ENCODE assay signal across 8 cellular contexts in genomic region chr6:15491255-15491985, GRCh38.
DNase-seq lines count a peak whose midpoint lies in the region; ATAC-seq and TF ChIP-seq lines count a peak whose summit lies in the region.

No MANE protein-coding gene starts in this region.

- H3K4me1 Mint-ChIP-seq in Caco-2 (ENCODE audit: low read depth, unreplicated experiment): no peaks in the 10 kb centered on the region

- intact Hi-C loops in Caco-2 (cut with micrococcal nuclease; ENCODE audit: unreplicated experiment): loop anchor here (1.0 to 2.0 kb wide), 2 partner anchors 131 to 1362 kb away; no protein-coding TSS in a partner anchor
- intact Hi-C loops in testis (cut with DNase I; ENCODE audit: low total_unique reads): no loop called here

- H3K4me3 ChIP-seq in Caco-2 (ENCODE audit: low read depth, low read length): no peak overlapping the region
- no peak overlapping the region for H3K4me3 ChIP-seq in fibroblast of villous mesenchyme (ENCODE audit: low read depth, low read length)
- no peak overlapping the region for H3K4me3 ChIP-seq in testis

- H3K27me3 ChIP-seq in Caco-2 (replicated peaks; ENCODE audit: control insufficient read depth, insufficient read depth, low read length) (no peaks in the 10 kb centered on the region), testis (no peaks in the 10 kb centered on the region)

- CTCF ChIA-PET in Caco-2 (lab: Charles Lee) (no interaction called here), RWPE1 (lab: Yijun Ruan, JAX) (interaction anchor here (0.6 to 0.7 kb wide), 4 partner anchors 9 to 1352 kb away, joined by 3 to 6 read pairs (median 3); no protein-coding TSS in a partner anchor)

- H3K4me1 ChIP-seq in Caco-2: no peaks in the 10 kb centered on the region
- H3K4me1 ChIP-seq in testis: peaks cover 20% of the 10 kb centered on the region

- H3K9me3 ChIP-seq in Caco-2: no peaks in the 10 kb centered on the region
- no peaks in the 10 kb centered on the region for H3K9me3 ChIP-seq in testis

- 22 to 39% methylated on average over 9 of the region's 9 CpGs for WGBS in testis, 2 donors

- H3K27me3 Mint-ChIP-seq in Caco-2 (ENCODE audit: insufficient read depth, unreplicated experiment): no peaks in the 10 kb centered on the region

- no peaks in the 10 kb centered on the region for H3K9me3 Mint-ChIP-seq in Caco-2 (ENCODE audit: unreplicated experiment)

- H3K36me3 Mint-ChIP-seq in Caco-2 (ENCODE audit: insufficient read depth, unreplicated experiment): peaks cover 12% of the 10 kb centered on the region

- H3K36me3 ChIP-seq in Caco-2 (ENCODE audit: control insufficient read depth, insufficient read depth, low read length) (no peaks in the 10 kb centered on the region), testis (ENCODE audit: low read depth, missing control alignments) (no peaks in the 10 kb centered on the region)

- peak; percentile 83 to 90 for TF ChIP-seq CTCF in Caco-2 (IDR thresholded peaks at IDR 0.05; ENCODE audit: insufficient read depth in 1 of 2, low read depth in 1 of 2, low read length in 1 of 2, severe bottlenecking in 1 of 2, unreplicated experiment in 1 of 2)
- TF ChIP-seq CTCF in RWPE1 (conservative IDR thresholded peaks at IDR 0.05; ENCODE audit: low read depth): peak; percentile 92
- peak; percentile 99 for TF ChIP-seq CTCF in fibroblast of villous mesenchyme (IDR thresholded peaks at IDR 0.05; ENCODE audit: insufficient read depth, low read depth, low read length)
- peak in 1 of 3 donors; percentile 85 for TF ChIP-seq CTCF in omental fat pad (IDR thresholded peaks at IDR 0.05)
- TF ChIP-seq CTCF in testis (IDR thresholded peaks at IDR 0.05): peak; percentile 83 to 93 (median 92)

- BruUV-seq in Caco-2 (replicated peaks; lab: Mats Ljungman, UMichigan): no TSS peak

- no peak overlapping the region for H3K4me3 Mint-ChIP-seq in Caco-2 (ENCODE audit: unreplicated experiment)

- H3K27ac ChIP-seq in RWPE1: no peak overlapping the region
- H3K27ac ChIP-seq in testis: peak overlapping the region; percentile 25 to 71

- POLR2A ChIA-PET in Caco-2 (lab: Charles Lee): no interaction called here
- POLR2A ChIA-PET in RWPE1 (lab: Yijun Ruan, JAX; ENCODE audit: low non-redundant PET): no interaction called here

- DNase-seq in Caco-2: peak in 1 of 2 experiments; percentile 66
- DNase-seq in RWPE1 (ENCODE audit: low spot score): peak; percentile 56
- peak; percentile 86 for DNase-seq in activated effector memory CD4-positive, alpha-beta T cell treated with anti-CD3 and anti-CD28 coated beads, Interleukin-2, amount 50 U/mL, for 16 hours
- peak; percentile 88 for DNase-seq in fibroblast of villous mesenchyme (ENCODE audit: low read depth)
- peak; percentile 49 for DNase-seq in omental fat pad (ENCODE audit: low spot score)
- peak; percentile 87 for DNase-seq in testis

- ATAC-seq in HG03439 (IDR thresholded peaks at IDR 0.05; ENCODE audit: unreplicated experiment) (peak; percentile 74), omental fat pad (ENCODE audit: low FRiP score) (peak; percentile 58), GM21447 (IDR thresholded peaks at IDR 0.05; ENCODE audit: unreplicated experiment) (no peak)

- no peak for TF ChIP-seq POLR2A in testis (IDR thresholded peaks at IDR 0.05)

- H3K27ac Mint-ChIP-seq in Caco-2 (ENCODE audit: unreplicated experiment): no peak overlapping the region
